26 cellular contexts compared by ENCODE assay signal in the genomic region with DNA sequence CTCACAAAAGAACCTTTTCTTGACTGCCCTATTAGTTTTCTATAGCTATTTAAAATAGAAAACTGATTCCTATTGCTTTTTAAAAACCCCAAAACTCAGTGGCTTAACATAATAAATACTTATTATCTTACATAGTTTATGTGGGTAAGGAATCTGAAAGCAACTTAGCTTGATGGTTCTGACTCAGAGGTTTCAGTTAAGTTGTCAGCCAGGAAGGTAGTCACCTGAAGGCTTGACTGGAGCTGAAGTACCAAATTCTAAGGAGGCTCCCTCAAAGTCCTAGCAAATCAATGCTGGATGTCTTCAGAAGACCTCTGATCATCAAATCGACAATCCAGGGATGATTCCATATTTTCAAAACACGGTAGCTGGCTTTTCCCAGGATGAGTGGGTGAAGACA.
DNase-seq lines count a peak whose midpoint lies in the region; FAIRE-seq and TF ChIP-seq lines count a peak whose summit lies in the region.
"Had no signal": no experiment of that assay in that cellular context is flagged by ENCODE, and none has a peak within 500 bp of the region (broad histone marks: within the 10 kb centered on the region; RNA-seq: fewer than 3 reads in every experiment).

No MANE protein-coding gene starts in this region.

- TF ChIP-seq CTCF in bronchial epithelial cell (IDR thresholded peaks at IDR 0.05; ENCODE audit: insufficient read depth, low read length, severe bottlenecking) (no peak), esophagus squamous epithelium (IDR thresholded peaks at IDR 0.05) (no peak)

- no peak for FAIRE-seq in bronchial epithelial cell (lab: Jason Lieb, UNC)
- FAIRE-seq: A549, GM18507, HTR-8/SVneo had no signal

- H3K4me3 ChIP-seq in bronchial epithelial cell (ENCODE audit: low read depth, low read length) (no peak overlapping the region), esophagus squamous epithelium (no peak overlapping the region)
- H3K4me3 ChIP-seq: A549, GM23338, PC-9, SJCRH30 had no signal

- no peaks in the 10 kb centered on the region for H3K36me3 ChIP-seq in bronchial epithelial cell (ENCODE audit: control insufficient read depth, insufficient read depth, low read length)
- no peaks in the 10 kb centered on the region for H3K36me3 ChIP-seq in esophagus squamous epithelium
- H3K36me3 ChIP-seq: SJCRH30 had no signal

- 71 to 76% methylated on average over 2 of the region's 2 CpGs for WGBS in esophagus squamous epithelium, 2 donors

- no peaks in the 10 kb centered on the region for H3K27me3 ChIP-seq in bronchial epithelial cell (ENCODE audit: control insufficient read depth, insufficient read depth, low read length)
- no peaks in the 10 kb centered on the region for H3K27me3 ChIP-seq in esophagus squamous epithelium
- H3K27me3 ChIP-seq: SJCRH30 had no signal

- no peak overlapping the region for H3K27ac ChIP-seq in esophagus squamous epithelium
- H3K27ac ChIP-seq: A549, C4-2B, PC-9, SJCRH30 had no signal

- H3K4me1 ChIP-seq in esophagus squamous epithelium, result no peaks in the 10 kb centered on the region
- H3K4me1 ChIP-seq: A549, Caco-2, SJCRH30 had no signal

- DNase-seq in ELR (ENCODE audit: low read depth), result peak; percentile 5
- DNase-seq in NCI-H226, result peak; percentile 28
- peak; percentile 43 for DNase-seq in bronchial epithelial cell (ENCODE audit: low read depth)
- peak; percentile 3 for DNase-seq in kidney tubule cell (ENCODE audit: low spot score)
- DNase-seq in SK-N-DZ (ENCODE audit: low spot score), result no peak
- no peak for DNase-seq in esophagus squamous epithelium (lab: John Stamatoyannopoulos, UW)
- DNase-seq in activated T-cell treated with anti-CD3 and anti-CD28 coated beads for 4 hours, result no peak
- DNase-seq: Caco-2; CD8-positive, alpha-beta T cell; H9; HFFc6; KBM-7; NCI-H1092; NCI-H1417 treated with DMSO at 0.1 percent for 48 hours; NCI-H1694 treated with DMSO at 0.1 percent for 48 hours; NCI-H2081; NCI-H2227 treated with DMSO at 0.1 percent for 48 hours; NCI-H510A treated with DMSO at 0.1 percent for 48 hours; NCI-H748 treated with DMSO at 0.1 percent for 48 hours; PC-9; SJCRH30 had no signal

- no peak for TF ChIP-seq POLR2A in esophagus squamous epithelium (IDR thresholded peaks at IDR 0.05)

- H3K9me3 ChIP-seq in esophagus squamous epithelium, result no peaks in the 10 kb centered on the region
- H3K9me3 ChIP-seq: A549, Caco-2, SJCRH30 had no signal

- intact Hi-C loops in esophagus squamous epithelium (cut with DNase I), result no loop called here

Comparison
In these comparisons a context has a peak if more than half of its experiments do, and no peak if none do; other contexts are left out.
1. DNase-seq: peak in ELR (single experiment), NCI-H226 (single experiment), bronchial epithelial cell (single experiment) and kidney tubule cell (single experiment); none in SK-N-DZ (single experiment), esophagus squamous epithelium (single experiment) and activated T-cell treated with anti-CD3 and anti-CD28 coated beads for 4 hours (single experiment).